1 cellular context compared by ENCODE assay signal in the genomic region with DNA sequence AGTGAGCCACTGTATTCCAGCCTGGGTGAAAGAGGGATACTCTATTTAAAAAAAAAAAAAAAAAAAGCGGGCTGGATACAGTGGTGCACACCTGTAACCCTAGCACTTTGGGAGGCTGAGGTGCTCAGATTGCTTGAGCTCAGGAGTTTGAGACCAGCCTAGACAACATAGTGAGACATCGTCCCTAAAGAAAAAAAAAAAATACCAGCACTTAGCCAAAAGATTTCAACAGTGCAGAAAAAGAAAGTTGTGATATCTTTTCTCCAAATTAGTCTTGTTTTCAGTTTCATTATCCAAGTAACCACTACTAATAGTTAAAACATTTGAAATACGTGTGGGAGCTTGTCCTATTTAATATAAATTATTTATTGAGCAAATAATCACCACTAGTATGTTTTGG.
A peak's percentile ranks its signal among the peaks of the same experiment; 100 is the strongest.
TF ChIP-seq lines count a peak whose summit lies in the region.

No MANE protein-coding gene starts in this region.

TF ChIP-seq in GM12878, 131 proteins besides CTCF, POLR2A, EP300 and RAD21:
- TF ChIP-seq ZNF384 (IDR thresholded peaks at IDR 0.05; ENCODE audit: borderline replicate concordance, low read depth, low read length) (0 out of 2 replicates have a peak, but pooled peaks have one; percentile 31), IKZF2 (IDR thresholded peaks at IDR 0.05) (no peak), LARP7 (IDR thresholded peaks at IDR 0.05) (no peak), RUNX3 (IDR thresholded peaks at IDR 0.05; ENCODE audit: low read length) (peak; percentile 13; the same call in 1 of the 2 replicates)
